In genomic region chr2:111116843-111117665, GRCh38 we compare ENCODE assay signal across 8 cellular contexts. TPM values are rescaled to one million over a fixed set of nuclear protein-coding genes. Genes with fewer than 3 reads are reported as not detected.
DNase-seq lines count a peak whose midpoint lies in the region; ATAC-seq and TF ChIP-seq lines count a peak whose summit lies in the region.

No MANE protein-coding gene starts in this region.

- no peaks in the 10 kb centered on the region for H3K9me2 ChIP-seq in GM23248 (ENCODE audit: insufficient read depth)

- H3K36me3 Mint-ChIP-seq in activated B cell treated with CpG ODN at 0.5 μM for 24 hours (ENCODE audit: low read depth): peaks cover 14% of the 10 kb centered on the region
- peaks cover 18% of the 10 kb centered on the region for H3K36me3 Mint-ChIP-seq in central memory CD8-positive, alpha-beta T cell (ENCODE audit: insufficient read depth)

- no peak overlapping the region for H3K27ac ChIP-seq in GM23248
- H3K27ac ChIP-seq in smooth muscle cell (ENCODE audit: low read depth): no peak overlapping the region

- DNase-seq in AG09309 (ENCODE audit: low read depth) (peak; percentile 11), GM23248 (peak; percentile 81), NCI-H2227 treated with DMSO at 0.1 percent for 48 hours (lab: John Stamatoyannopoulos, UW) (peak; percentile 77), activated B cell treated with CpG ODN at 0.5 μM for 24 hours (peak; percentile 55), islet precursor cell (peak; percentile 93), smooth muscle cell (lab: John Stamatoyannopoulos, UW; ENCODE audit: unreplicated experiment) (no peak)
- DNase-seq in central memory CD8-positive, alpha-beta T cell (ENCODE audit: low spot score in 2 of 2): peak; percentile 34 to 49

- CTCF ChIA-PET in activated B cell treated with CpG ODN at 0.5 μM for 24 hours (lab: Charles Lee): interaction anchor here (0.7 to 2.0 kb wide), 8 partner anchors 10 to 305 kb away, joined by 3 to 15 read pairs (median 3); no protein-coding TSS in a partner anchor

- peak overlapping the region; percentile 9 for H3K27ac Mint-ChIP-seq in activated B cell treated with CpG ODN at 0.5 μM for 24 hours
- no peak overlapping the region for H3K27ac Mint-ChIP-seq in central memory CD8-positive, alpha-beta T cell (ENCODE audit: low read depth)

- 0 out of 2 replicates have a peak overlapping the region, but pooled peaks have one; percentile 8 for H3K9ac ChIP-seq in GM23248
- no peak overlapping the region for H3K9ac ChIP-seq in smooth muscle cell (ENCODE audit: low read depth)

- TF ChIP-seq CTCF in AG09309 (IDR thresholded peaks at IDR 0.05; ENCODE audit: control insufficient read depth, insufficient read depth, low read depth, low read length, missing control alignments): peak; percentile 93
- TF ChIP-seq CTCF in activated B cell treated with CpG ODN at 0.5 μM for 24 hours (IDR thresholded peaks at IDR 0.05): no peak
- peak; percentile 80 for TF ChIP-seq CTCF in smooth muscle cell (IDR thresholded peaks at IDR 0.05; ENCODE audit: borderline replicate concordance, insufficient read depth, poor library complexity, severe bottlenecking)

- no peaks in the 10 kb centered on the region for H3K79me2 ChIP-seq in GM23248 (ENCODE audit: insufficient read depth)
- H3K79me2 ChIP-seq in smooth muscle cell (ENCODE audit: low read depth): peaks cover 6% of the 10 kb centered on the region

- WGBS in GM23248 (ENCODE audit: low coverage in 1 of 2, low lambda C conversion rate in 2 of 2, missing lambda C conversion rate in 2 of 2), 2 experiments: 1% methylated on average over 32 to 33 of the region's 33 CpGs
- 14% methylated on average over 32 of the region's 33 CpGs for WGBS in smooth muscle cell (ENCODE audit: low lambda C conversion rate)

- no peaks in the 10 kb centered on the region for H3K9me3 Mint-ChIP-seq in activated B cell treated with CpG ODN at 0.5 μM for 24 hours
- no peaks in the 10 kb centered on the region for H3K9me3 Mint-ChIP-seq in central memory CD8-positive, alpha-beta T cell

- H4K20me1 ChIP-seq in GM23248 (ENCODE audit: insufficient read depth) (no peaks in the 10 kb centered on the region), smooth muscle cell (ENCODE audit: low read depth) (peaks cover 12% of the 10 kb centered on the region)

- H3K4me3 ChIP-seq in AG09309 (ENCODE audit: control insufficient read depth, low read depth, low read length) (peak overlapping the region; percentile 48), GM23248 (peak overlapping the region; percentile 72), smooth muscle cell (peak overlapping the region; percentile 88)

- H3K4me2 ChIP-seq in GM23248 (ENCODE audit: unreplicated experiment) (peak overlapping the region; percentile 88), smooth muscle cell (peak overlapping the region; percentile 99)

- peaks cover 24% of the 10 kb centered on the region for H3K27me3 Mint-ChIP-seq in activated B cell treated with CpG ODN at 0.5 μM for 24 hours
- peaks cover 72% of the 10 kb centered on the region for H3K27me3 Mint-ChIP-seq in central memory CD8-positive, alpha-beta T cell

- POLR2A ChIA-PET in activated B cell treated with CpG ODN at 0.5 μM for 24 hours (lab: Charles Lee): interaction anchor here (0.5 to 2.0 kb wide), 6 partner anchors 10 to 582 kb away, joined by 3 to 15 read pairs (median 4); no protein-coding TSS in a partner anchor

- in situ Hi-C loops in GM23248 (cut with MboI): loop anchor here (25.0 kb wide), 1 partner anchor 570 kb away; no protein-coding TSS in a partner anchor

- peak; percentile 16 for ATAC-seq in activated B cell treated with CpG ODN at 0.5 μM for 24 hours (ENCODE audit: low read depth)
- ATAC-seq in central memory CD8-positive, alpha-beta T cell (replicated peaks; ENCODE audit: extremely low read depth, poor library complexity, severe bottlenecking): no peak
- ATAC-seq in HG03521 (IDR thresholded peaks at IDR 0.05; ENCODE audit: unreplicated experiment): no peak

- H3K27me3 ChIP-seq in GM23248 (replicated peaks; ENCODE audit: insufficient read depth): peaks cover 41% of the 10 kb centered on the region
- H3K27me3 ChIP-seq in smooth muscle cell (ENCODE audit: low read depth): peaks cover 44% of the 10 kb centered on the region

- H3F3A ChIP-seq in GM23248 (ENCODE audit: insufficient read depth) (peaks cover 8% of the 10 kb centered on the region; the same call in 1 of the 2 replicates), smooth muscle cell (ENCODE audit: low read depth) (no peaks in the 10 kb centered on the region)

- no peaks in the 10 kb centered on the region for H3K9me3 ChIP-seq in GM23248 (ENCODE audit: low read depth)
- no peaks in the 10 kb centered on the region for H3K9me3 ChIP-seq in smooth muscle cell (replicated peaks; ENCODE audit: low read depth)

- H3K4me3 Mint-ChIP-seq in activated B cell treated with CpG ODN at 0.5 μM for 24 hours: peak overlapping the region; percentile 86
- peak overlapping the region; percentile 93 for H3K4me3 Mint-ChIP-seq in central memory CD8-positive, alpha-beta T cell

- H2AFZ ChIP-seq in GM23248 (peak overlapping the region; percentile 75), smooth muscle cell (ENCODE audit: low read depth) (peak overlapping the region; percentile 91)

- H3K4me1 ChIP-seq in GM23248 (ENCODE audit: insufficient read depth) (peaks cover 3% of the 10 kb centered on the region; the same call in 1 of the 2 replicates), smooth muscle cell (ENCODE audit: low read depth) (peaks cover 19% of the 10 kb centered on the region)

- H3K4me1 Mint-ChIP-seq in activated B cell treated with CpG ODN at 0.5 μM for 24 hours: peaks cover 40% of the 10 kb centered on the region
- peaks cover 58% of the 10 kb centered on the region for H3K4me1 Mint-ChIP-seq in central memory CD8-positive, alpha-beta T cell

- H3K36me3 ChIP-seq in GM23248 (ENCODE audit: low read depth) (no peaks in the 10 kb centered on the region), smooth muscle cell (ENCODE audit: low read depth) (no peaks in the 10 kb centered on the region)

- intact Hi-C loops in activated B cell treated with CpG ODN at 0.5 μM for 24 hours (cut with micrococcal nuclease): loop anchor here (1.0 to 5.0 kb wide), 5 partner anchors 88 to 582 kb away; no protein-coding TSS in a partner anchor

RNA-seq across cellular contexts. Expression of gene BCL2L11, which starts 3.7 kb away (rescaled TPM):
- total RNA-seq in GM23248 (2014; rRNA removed; shearing (Covaris generic)): under 0.01 and 0.22 TPM in 2 replicates
- 0.43 and 0.55 TPM in 2 replicates for polyA plus RNA-seq in GM23248 (2016; fragmentation: Nextera tagmentation; extraction: Ambion mirVana)
- total RNA-seq in activated B cell treated with CpG ODN at 0.5 μM for 24 hours: 205 and 221 TPM in 2 replicates
- 7.2 and 10.0 TPM in 2 replicates for total RNA-seq in smooth muscle cell
- polyA plus RNA-seq in smooth muscle cell: 4.9 and 6.6 TPM in 2 replicates

Comparison
In these comparisons a context has a peak if more than half of its experiments do, and no peak if none do; other contexts are left out.
1. RNA of gene BCL2L11, which starts 3.7 kb away (total RNA-seq): 205 to 221 TPM in activated B cell treated with CpG ODN at 0.5 μM for 24 hours; 7.2 to 10.0 TPM in smooth muscle cell and under 0.01 to 0.22 TPM in GM23248; every median in the first group is over 10 times any median in the second.
2. Peak in every context shown above with its lines, with median percentiles within 50 percentile points of each other: H3K4me3 ChIP-seq.